In the genomic region with DNA sequence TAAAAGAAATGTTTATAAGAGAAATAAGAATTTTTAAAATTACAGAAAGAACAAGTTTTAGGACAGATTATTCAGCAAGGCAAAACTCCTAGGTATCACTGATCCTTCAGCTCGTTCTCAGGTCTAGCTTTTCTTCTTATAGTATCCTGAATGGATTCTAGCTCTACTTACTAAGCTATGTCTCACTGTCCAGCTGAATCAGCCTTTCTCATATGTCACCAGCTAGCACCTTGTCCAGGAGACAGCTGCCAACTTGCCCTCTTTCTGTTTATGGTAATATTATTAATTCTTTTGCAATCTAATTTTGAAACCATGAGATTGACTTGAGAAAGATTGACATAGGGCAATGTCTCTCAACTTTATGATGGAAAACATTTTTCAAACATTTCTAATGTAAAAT, we compare ENCODE assay signal across 21 cellular contexts.
A peak's percentile ranks its signal among the peaks of the same experiment; 100 is the strongest.
DNase-seq lines count a peak whose midpoint lies in the region; FAIRE-seq and TF ChIP-seq lines count a peak whose summit lies in the region.
"Had no signal": no experiment of that assay in that cellular context is flagged by ENCODE, and none has a peak within 500 bp of the region (broad histone marks: within the 10 kb centered on the region; RNA-seq: fewer than 3 reads in every experiment).

No MANE protein-coding gene starts in this region.

- TF ChIP-seq CTCF in D721Med (IDR thresholded peaks at IDR 0.05; ENCODE audit: insufficient read depth, missing control alignments) (no peak), epithelial cell of esophagus (IDR thresholded peaks at IDR 0.05; ENCODE audit: insufficient read depth, low read depth, low read length, missing control alignments) (no peak)

- FAIRE-seq in D721Med (lab: Jason Lieb, UNC) = peak; percentile 29
- FAIRE-seq: A204.1, G401.6, GM12891, GM19239 had no signal

- peaks cover 0 to 15% (median 2%) of the 10 kb centered on the region in 6 donors for H3K9me3 Mint-ChIP-seq in immature natural killer cell

- H3K4me3 ChIP-seq in epithelial cell of esophagus (ENCODE audit: low read length) = no peak overlapping the region
- H3K4me3 ChIP-seq: BLaER1 had no signal

- no peaks in the 10 kb centered on the region for H3K36me3 Mint-ChIP-seq in immature natural killer cell
- H3K36me3 Mint-ChIP-seq: CD14-positive monocyte; CD4-positive, alpha-beta memory T cell; CD4-positive, CD25-positive, alpha-beta regulatory T cell had no signal

- DNase-seq in D721Med (ENCODE audit: insufficient read length, low spot score) (no peak), RKO (ENCODE audit: low spot score) (peak; percentile 13), epithelial cell of esophagus (ENCODE audit: low read depth) (peak; percentile 23), ecto neural progenitor cell (ENCODE audit: low spot score) (no peak), immature natural killer cell (no peak)
- DNase-seq: 8988T; ACHN; BE2C; C1 segment of cervical spinal cord; CD4-positive, alpha-beta memory T cell; CD4-positive, CD25-positive, alpha-beta regulatory T cell; CD8-positive, alpha-beta memory T cell; COR-L47; DMS79 treated with DMSO at 0.1 percent for 48 hours; GF-D8 had no signal

- peaks cover 0 to 1% (median 0%) of the 10 kb centered on the region in 3 donors for H3K27me3 Mint-ChIP-seq in immature natural killer cell (ENCODE audit: low read depth in 3 of 3)
- H3K27me3 Mint-ChIP-seq: CD4-positive, alpha-beta memory T cell; CD4-positive, CD25-positive, alpha-beta regulatory T cell; CD8-positive, alpha-beta memory T cell had no signal

- no peak overlapping the region for H3K4me3 Mint-ChIP-seq in immature natural killer cell
- H3K4me3 Mint-ChIP-seq: CD14-positive monocyte; CD4-positive, alpha-beta memory T cell; CD4-positive, CD25-positive, alpha-beta regulatory T cell; CD8-positive, alpha-beta memory T cell had no signal

- H3K4me1 Mint-ChIP-seq in immature natural killer cell = no peaks in the 10 kb centered on the region
- H3K4me1 Mint-ChIP-seq: CD14-positive monocyte; CD4-positive, alpha-beta memory T cell; CD4-positive, CD25-positive, alpha-beta regulatory T cell; CD8-positive, alpha-beta memory T cell had no signal

- no peak overlapping the region for H3K27ac Mint-ChIP-seq in immature natural killer cell
- H3K27ac Mint-ChIP-seq: CD14-positive monocyte; CD4-positive, alpha-beta memory T cell; CD4-positive, CD25-positive, alpha-beta regulatory T cell; CD8-positive, alpha-beta memory T cell had no signal

Comparison
In these comparisons a context has a peak if more than half of its experiments do, and no peak if none do; other contexts are left out.
1. DNase-seq: peak in RKO (single experiment) and epithelial cell of esophagus (single experiment); none in D721Med (single experiment), ecto neural progenitor cell (single experiment) and immature natural killer cell (0 of 3).